In genomic region chr2:182522930-182523541, GRCh38 we compare ENCODE assay signal across 9 cellular contexts.
DNase-seq lines count a peak whose midpoint lies in the region; ATAC-seq and TF ChIP-seq lines count a peak whose summit lies in the region.
"Had no signal": no experiment of that assay in that cellular context is flagged by ENCODE, and none has a peak within 500 bp of the region (broad histone marks: within the 10 kb centered on the region; RNA-seq: fewer than 3 reads in every experiment).

No MANE protein-coding gene starts in this region.

- H3K4me3 ChIP-seq in BLaER1 (no peak overlapping the region), mesodermal cell (ENCODE audit: extremely low read depth, insufficient read depth, low read length, poor library complexity, severe bottlenecking) (no peak overlapping the region)

- H3K4me1 ChIP-seq in BLaER1 (peaks cover 15% of the 10 kb centered on the region), mesodermal cell (ENCODE audit: control insufficient read depth, insufficient read depth, low read length, poor library complexity, severe bottlenecking) (no peaks in the 10 kb centered on the region)

- H3K9me3 ChIP-seq in BLaER1, result peaks cover 1% of the 10 kb centered on the region; the same call in 1 of the 2 replicates
- no peaks in the 10 kb centered on the region for H3K9me3 ChIP-seq in mesodermal cell (ENCODE audit: control insufficient read depth, low read length)
- H3K9me3 ChIP-seq: SK-N-SH had no signal

- WGBS in mesodermal cell (ENCODE audit: insufficient coverage in 2 of 2), 2 experiments, result 60 to 83% methylated on average over 2 to 3 of the region's 4 CpGs

- H3K27ac ChIP-seq in BLaER1, result no peak overlapping the region
- peak overlapping the region; percentile 70 for H3K27ac ChIP-seq in mesodermal cell (ENCODE audit: low read depth, low read length, severe bottlenecking)

- no peaks in the 10 kb centered on the region for H4K20me1 ChIP-seq in BLaER1

- no peak for TF ChIP-seq CTCF in GM20000 (IDR thresholded peaks at IDR 0.05; ENCODE audit: extremely low read depth, missing control alignments)

- DNase-seq in NCI-H1436 treated with DMSO at 0.1 percent for 48 hours (lab: John Stamatoyannopoulos, UW) (peak; percentile 46), astrocyte of the hippocampus (ENCODE audit: low read depth, low spot score) (peak; percentile 13), midbrain (lab: John Stamatoyannopoulos, UW) (no peak), GDM1 (lab: John Stamatoyannopoulos, UW) (no peak), GM20000 (ENCODE audit: low spot score) (no peak)
- DNase-seq: SK-N-SH had no signal

- H3K9ac ChIP-seq in BLaER1, result no peak overlapping the region
- H3K9ac ChIP-seq: SK-N-SH had no signal

- peak overlapping the region; percentile 57 for H3K4me2 ChIP-seq in BLaER1
- H3K4me2 ChIP-seq: SK-N-SH had no signal

- H3K36me3 ChIP-seq in BLaER1 (no peaks in the 10 kb centered on the region), mesodermal cell (ENCODE audit: control insufficient read depth, insufficient read depth, low read length) (no peaks in the 10 kb centered on the region)

- H3K27me3 ChIP-seq in BLaER1, result no peaks in the 10 kb centered on the region

- no peak for ATAC-seq in HG02973 (IDR thresholded peaks at IDR 0.05; ENCODE audit: unreplicated experiment)

Comparison
In these comparisons a context has a peak if more than half of its experiments do, and no peak if none do; other contexts are left out.
1. DNase-seq: peak in NCI-H1436 treated with DMSO at 0.1 percent for 48 hours (single experiment) and astrocyte of the hippocampus (single experiment); none in midbrain (single experiment), GDM1 (single experiment) and GM20000 (single experiment).